In genomic region chr6:20688710-20689500, GRCh38 we compare ENCODE assay signal across 8 cellular contexts.
DNase-seq lines count a peak whose midpoint lies in the region; ATAC-seq, FAIRE-seq and TF ChIP-seq lines count a peak whose summit lies in the region.

No MANE protein-coding gene starts in this region.

- in situ Hi-C loops in HAP-1 (cut with MboI; ENCODE audit: low sequenced_read_pairs), result no loop called here

- no peak for TF ChIP-seq CTCF in astrocyte (IDR thresholded peaks at IDR 0.05; ENCODE audit: insufficient read depth, low read depth, low read length)
- no peak for TF ChIP-seq CTCF in CD14-positive monocyte (IDR thresholded peaks at IDR 0.05)
- no peak for TF ChIP-seq CTCF in vagina (IDR thresholded peaks at IDR 0.05)

- no peaks in the 10 kb centered on the region for H3K36me3 Mint-ChIP-seq in astrocyte (ENCODE audit: low read depth, unreplicated experiment)
- H3K36me3 Mint-ChIP-seq in CD14-positive monocyte, result peaks cover 0 to 4% of the 10 kb centered on the region in 2 donors

- H3K27ac Mint-ChIP-seq in astrocyte (ENCODE audit: unreplicated experiment), result peak overlapping the region; percentile 64
- no peak overlapping the region for H3K27ac Mint-ChIP-seq in CD14-positive monocyte

- H3K27ac ChIP-seq in astrocyte (ENCODE audit: low read depth, low read length) (peak overlapping the region; percentile 4), vagina (no peak overlapping the region)

- no peak for TF ChIP-seq POLR2A in vagina (IDR thresholded peaks at IDR 0.05)

- H3K9me3 ChIP-seq in astrocyte (ENCODE audit: insufficient read depth, low read depth, low read length) (no peaks in the 10 kb centered on the region), HAP-1 (no peaks in the 10 kb centered on the region), vagina (no peaks in the 10 kb centered on the region)

- peaks cover 8% of the 10 kb centered on the region for H3K79me2 ChIP-seq in astrocyte (ENCODE audit: insufficient read depth, low read length)

- peak overlapping the region; percentile 27 for H3K4me2 ChIP-seq in astrocyte (ENCODE audit: low read length)

- H3K27me3 ChIP-seq in astrocyte (ENCODE audit: insufficient read depth, low read length) (no peaks in the 10 kb centered on the region), HAP-1 (ENCODE audit: low read depth) (no peaks in the 10 kb centered on the region), vagina (no peaks in the 10 kb centered on the region)

- FAIRE-seq in astrocyte (lab: Jason Lieb, UNC), result no peak

- no peak overlapping the region for H3K9ac ChIP-seq in astrocyte (ENCODE audit: low read length)

- H3K4me1 Mint-ChIP-seq in astrocyte (ENCODE audit: low read depth, unreplicated experiment), result peaks cover 22% of the 10 kb centered on the region
- H3K4me1 Mint-ChIP-seq in CD14-positive monocyte, result peaks cover 2% of the 10 kb centered on the region

- H3K4me3 Mint-ChIP-seq in astrocyte (ENCODE audit: unreplicated experiment) (no peak overlapping the region), CD14-positive monocyte (no peak overlapping the region)

- H3K9me3 Mint-ChIP-seq in astrocyte (ENCODE audit: unreplicated experiment), result no peaks in the 10 kb centered on the region
- H3K9me3 Mint-ChIP-seq in CD14-positive monocyte, result peaks cover 0 to 2% (median 0%) of the 10 kb centered on the region in 7 donors

- H3K36me3 ChIP-seq in astrocyte (ENCODE audit: insufficient read depth, low read length), result no peaks in the 10 kb centered on the region
- no peaks in the 10 kb centered on the region for H3K36me3 ChIP-seq in HAP-1 (replicated peaks)
- no peaks in the 10 kb centered on the region for H3K36me3 ChIP-seq in vagina

- peak; percentile 90 for ATAC-seq in GM18499 (IDR thresholded peaks at IDR 0.05; ENCODE audit: insufficient read depth, unreplicated experiment)
- ATAC-seq in GM21737 (IDR thresholded peaks at IDR 0.05; ENCODE audit: unreplicated experiment), result peak; percentile 79

- intact Hi-C loops in CD14-positive monocyte (cut with micrococcal nuclease), result no loop called here
- intact Hi-C loops in vagina (cut with DNase I), result no loop called here

- H2AFZ ChIP-seq in astrocyte (ENCODE audit: low read depth, low read length), result no peak overlapping the region

- H3K4me1 ChIP-seq in astrocyte (ENCODE audit: insufficient read depth, low read length) (peaks cover 4% of the 10 kb centered on the region), HAP-1 (peaks cover 11% of the 10 kb centered on the region), vagina (peaks cover 29% of the 10 kb centered on the region)

- H3K27me3 Mint-ChIP-seq in astrocyte (ENCODE audit: low read depth, unreplicated experiment) (no peaks in the 10 kb centered on the region), CD14-positive monocyte (ENCODE audit: low read depth in 3 of 3) (no peaks in the 10 kb centered on the region)

- peak; percentile 76 for DNase-seq in Jurkat, Clone E6-1 (ENCODE audit: low read depth, low spot score)
- DNase-seq in astrocyte (ENCODE audit: low read depth) (peak; percentile 57), CD14-positive monocyte (ENCODE audit: low spot score) (no peak), RKO (ENCODE audit: low spot score) (no peak), HAP-1 (ENCODE audit: low spot score in 2 of 2) (no peak), vagina (ENCODE audit: extremely low spot score in 2 of 2) (no peak)

- H4K20me1 ChIP-seq in astrocyte (ENCODE audit: insufficient read depth, low read length), result no peaks in the 10 kb centered on the region

- peak overlapping the region; percentile 15 for H3K4me3 ChIP-seq in Jurkat, Clone E6-1 (ENCODE audit: low read length)
- H3K4me3 ChIP-seq in astrocyte (ENCODE audit: insufficient read depth, low read depth, low read length), result no peak overlapping the region
- no peak overlapping the region for H3K4me3 ChIP-seq in HAP-1
- H3K4me3 ChIP-seq in vagina, result no peak overlapping the region

Comparison
In these comparisons a context has a peak if more than half of its experiments do, and no peak if none do; other contexts are left out.
1. DNase-seq: peak in Jurkat, Clone E6-1 (single experiment) and astrocyte (single experiment); none in CD14-positive monocyte (single experiment), RKO (single experiment), HAP-1 (0 of 2) and vagina (0 of 2).